In genomic region chr19:3061214-3062161, GRCh38 we compare ENCODE assay signal across 1 cellular context.
TF ChIP-seq lines count a peak whose summit lies in the region.

No MANE protein-coding gene starts in this region.

TF ChIP-seq in H1, 55 proteins besides CTCF, POLR2A, EP300 and RAD21:
- TF ChIP-seq SAP30 (IDR thresholded peaks at IDR 0.05; ENCODE audit: insufficient read depth, insufficient replicate concordance, low read length) (no peak), HDAC6 (IDR thresholded peaks at IDR 0.05; ENCODE audit: low read depth, low read length) (no peak), PHF8 (conservative IDR thresholded peaks at IDR 0.05; ENCODE audit: low read depth, low read length) (0 out of 2 replicates have a peak, but pooled peaks have one; percentile 5), EZH2 (IDR thresholded peaks at IDR 0.05; ENCODE audit: low read depth, low read length, severe bottlenecking) (no peak), TEAD4 (IDR thresholded peaks at IDR 0.05; ENCODE audit: low read depth, low read length) (no peak), GTF2F1 (IDR thresholded peaks at IDR 0.05; ENCODE audit: borderline replicate concordance, low read depth, low read length) (no peak), KDM4A (IDR thresholded peaks at IDR 0.05; ENCODE audit: low read depth, low read length, severe bottlenecking) (peak; percentile 36), JUN (IDR thresholded peaks at IDR 0.05; ENCODE audit: low read depth, low read length) (no peak), E2F6 (IDR thresholded peaks at IDR 0.05) (no peak), EGR1 (IDR thresholded peaks at IDR 0.05; ENCODE audit: borderline replicate concordance, low read depth, low read length) (no peak), RNF2 (IDR thresholded peaks at IDR 0.05; ENCODE audit: borderline replicate concordance, low read depth, low read length, missing control alignments, poor library complexity, severe bottlenecking) (no peak), TBP (IDR thresholded peaks at IDR 0.05; ENCODE audit: low read depth, low read length) (no peak), FOSL1 (IDR thresholded peaks at IDR 0.05; ENCODE audit: insufficient read depth, low read depth, low read length) (no peak), USF2 (IDR thresholded peaks at IDR 0.05; ENCODE audit: low read length) (no peak), POLR2AphosphoS5 (IDR thresholded peaks at IDR 0.05; ENCODE audit: low read depth, low read length) (no peak), RXRA (IDR thresholded peaks at IDR 0.05; ENCODE audit: insufficient read depth, low read depth, low read length) (no peak)
